Comparison of ENCODE assay signal across 8 cellular contexts in the genomic region with DNA sequence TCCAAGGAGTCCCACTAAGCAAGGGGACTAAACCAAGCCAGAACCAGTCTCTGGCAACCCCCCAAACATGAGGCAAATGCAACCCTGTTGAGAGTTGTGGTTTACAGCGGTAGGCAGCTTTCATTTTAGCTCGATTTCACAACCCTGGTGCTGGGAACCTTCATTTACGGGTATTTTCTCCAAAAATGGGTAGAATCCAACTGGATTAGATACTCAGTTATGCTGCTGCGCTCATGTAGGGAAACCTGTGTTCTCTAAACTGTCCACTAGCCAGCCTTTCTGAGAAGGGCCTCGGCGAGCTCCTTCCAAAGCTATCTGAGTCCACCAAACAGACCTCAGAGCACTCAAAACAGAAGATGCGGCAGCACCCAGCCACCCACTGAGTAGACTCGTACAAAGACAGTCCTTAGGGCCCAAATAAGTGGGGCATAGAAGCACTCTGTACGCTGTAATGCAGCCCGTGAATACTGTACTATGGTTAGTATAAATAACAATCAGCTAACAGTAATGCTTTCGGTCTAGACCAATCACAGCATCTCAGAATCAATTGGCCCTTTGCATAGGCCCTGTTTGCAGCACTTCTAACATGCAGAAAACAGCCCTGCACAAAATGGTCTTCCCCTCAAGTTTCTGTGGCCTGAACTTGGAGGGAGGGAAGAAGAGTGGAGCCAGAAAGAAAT.
DNase-seq lines count a peak whose midpoint lies in the region; ATAC-seq and TF ChIP-seq lines count a peak whose summit lies in the region.

No MANE protein-coding gene starts in this region.

- TF ChIP-seq CTCF in thyroid gland (IDR thresholded peaks at IDR 0.05): no peak

- no peak overlapping the region for H3K4me3 ChIP-seq in thyroid gland (replicated peaks in 1 of 3)

- H3K27me3 ChIP-seq in thyroid gland: no peaks in the 10 kb centered on the region

- no peaks in the 10 kb centered on the region for H3K9me3 ChIP-seq in thyroid gland

- DNase-seq in T-cell: peak in 29 of 34 experiments; percentile 38 to 80 (median 69)
- DNase-seq in fibroblast of peridontal ligament (ENCODE audit: extremely low read depth): peak; percentile 95
- no peak for DNase-seq in thyroid gland
- DNase-seq in C1 segment of cervical spinal cord (lab: John Stamatoyannopoulos, UW): no peak
- no peak for DNase-seq in NCI-H1694 (lab: John Stamatoyannopoulos, UW)
- DNase-seq in NCI-H2081 treated with DMSO at 0.1 percent for 48 hours (lab: John Stamatoyannopoulos, UW): no peak

- peaks cover 96 to 100% (median 97%) of the 10 kb centered on the region in 3 donors for H3K4me1 Mint-ChIP-seq in T-cell

- peak overlapping the region; percentile 12 to 63 (median 34) for H3K27ac ChIP-seq in thyroid gland

- POLR2A ChIA-PET in T-cell (lab: Charles Lee): interaction anchor here (0.5 to 3.1 kb wide), 15 partner anchors 9 to 193 kb away, joined by 3 to 17 read pairs (median 3); no protein-coding TSS in a partner anchor

- 81 to 84% methylated on average over 10 to 11 of the region's 11 CpGs for WGBS in thyroid gland, 2 donors

- H3K36me3 Mint-ChIP-seq in T-cell: peaks cover 95% of the 10 kb centered on the region

- H3K27me3 Mint-ChIP-seq in T-cell: no peaks in the 10 kb centered on the region

- H3K4me3 Mint-ChIP-seq in T-cell: peak overlapping the region; percentile 63 to 99 (median 77)

- intact Hi-C loops in thyroid gland (cut with DNase I): no loop called here

- TF ChIP-seq POLR2A in thyroid gland (IDR thresholded peaks at IDR 0.05): no peak

- H3K4me1 ChIP-seq in thyroid gland: peaks cover 8 to 43% of the 10 kb centered on the region in 2 donors

- CTCF ChIA-PET in T-cell (lab: Charles Lee): interaction anchor here (0.8 to 1.8 kb wide), 14 partner anchors 8 to 193 kb away, joined by 3 to 11 read pairs (median 4); no protein-coding TSS in a partner anchor

- peaks cover 19 to 25% of the 10 kb centered on the region in 2 donors for H3K36me3 ChIP-seq in thyroid gland

- H3K27ac Mint-ChIP-seq in T-cell: peak overlapping the region; percentile 98

- H3K9me3 Mint-ChIP-seq in T-cell: no peaks in the 10 kb centered on the region

- peak; percentile 50 for ATAC-seq in GM18907 (IDR thresholded peaks at IDR 0.05; ENCODE audit: unreplicated experiment)
- ATAC-seq in HG02884 (IDR thresholded peaks at IDR 0.05; ENCODE audit: unreplicated experiment): peak; percentile 46
- ATAC-seq in T-cell (replicated peaks in 1 of 4): peak; percentile 66 to 75 (median 72)

Comparison
In these comparisons a context has a peak if more than half of its experiments do, and no peak if none do; other contexts are left out.
1. DNase-seq: peak in T-cell (29 of 34) and fibroblast of peridontal ligament (single experiment); none in thyroid gland (0 of 2), C1 segment of cervical spinal cord (0 of 14), NCI-H1694 (single experiment) and NCI-H2081 treated with DMSO at 0.1 percent for 48 hours (single experiment).
2. Peak in every context shown above with its lines, with median percentiles within 50 percentile points of each other: ATAC-seq.